Comparison of ENCODE assay signal across 19 cellular contexts in the genomic region with DNA sequence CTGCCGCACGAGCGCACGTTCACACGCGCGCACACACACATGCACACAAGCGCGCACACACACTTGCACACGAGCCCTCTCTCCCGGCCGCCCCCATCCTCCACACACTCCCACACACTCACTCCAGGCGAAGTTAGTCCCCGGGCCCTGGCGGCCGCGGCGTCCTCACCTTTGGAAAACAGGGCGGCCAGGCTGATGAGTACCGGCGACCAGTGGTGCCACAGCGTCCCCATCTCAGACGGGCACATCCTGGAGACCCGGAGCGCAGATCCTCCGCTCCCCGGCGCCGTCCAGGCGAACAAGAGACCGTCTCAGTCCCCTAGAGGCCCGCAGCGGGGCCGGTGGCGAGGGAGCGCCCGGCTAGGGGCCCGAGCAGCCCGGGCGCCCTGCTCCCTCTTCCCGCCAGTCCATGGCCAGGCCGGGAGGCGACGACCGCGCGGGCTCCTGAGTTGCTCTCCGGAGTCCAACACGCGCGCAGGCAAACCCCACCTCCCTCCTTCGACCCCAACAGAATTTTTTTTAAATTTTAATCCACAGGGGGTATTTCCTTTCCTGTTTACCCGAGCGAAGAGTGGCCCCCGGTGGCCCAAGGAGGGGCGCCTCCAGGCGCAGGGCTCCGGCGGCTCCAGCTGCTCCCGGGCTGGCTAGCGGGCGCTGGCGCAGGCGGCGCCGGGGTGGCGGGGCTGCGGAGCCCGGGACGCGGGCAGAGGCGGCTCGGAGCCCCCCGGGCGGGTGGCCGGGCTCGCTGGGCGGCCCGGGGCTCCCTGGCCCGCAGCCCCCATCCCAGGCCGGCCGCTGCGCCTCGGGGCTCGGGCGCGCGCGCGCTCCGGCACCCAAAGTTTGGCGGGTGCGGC. TPM values are rescaled to one million over a fixed set of nuclear protein-coding genes. Genes with fewer than 3 reads are reported as not detected.
DNase-seq lines count a peak whose midpoint lies in the region; FAIRE-seq and TF ChIP-seq lines count a peak whose summit lies in the region.
"Had no signal": no experiment of that assay in that cellular context is flagged by ENCODE, and none has a peak within 500 bp of the region (broad histone marks: within the 10 kb centered on the region; RNA-seq: fewer than 3 reads in every experiment).

No MANE protein-coding gene starts in this region.

- H3K14ac ChIP-seq in H1 (ENCODE audit: insufficient read length), result peak overlapping the region; percentile 54

- peak overlapping the region; percentile 65; the same call in 1 of the 2 replicates for H2AFZ ChIP-seq in H1 (ENCODE audit: low read length)

- intact Hi-C loops in transverse colon (cut with DNase I; ENCODE audit: low total_unique reads), result no loop called here
- intact Hi-C loops in cardiac septum (cut with DNase I), result no loop called here

- H4K20me1 ChIP-seq in H1 (replicated peaks in 1 of 2; ENCODE audit: control insufficient read depth in 1 of 2, insufficient read depth in 2 of 2, low read length in 2 of 2), result peaks cover 6 to 8% of the 10 kb centered on the region in 2 experiments

- H2BK15ac ChIP-seq in H1 (ENCODE audit: low read length), result 0 out of 2 replicates have a peak overlapping the region, but pooled peaks have one; percentile 81

- peaks cover 2 to 45% (median 38%) of the 10 kb centered on the region in 4 experiments for H3K27me3 ChIP-seq in H1 (replicated peaks in 1 of 4; ENCODE audit: control insufficient read depth in 3 of 4, extremely low read depth in 1 of 4, insufficient read depth in 3 of 4, low read length in 3 of 4)
- peaks cover 37% of the 10 kb centered on the region for H3K27me3 ChIP-seq in transverse colon

- CTCF ChIA-PET in AG04449 (lab: Yijun Ruan, JAX) (no interaction called here), H1 (lab: Charles Lee; ENCODE audit: partially characterized antibody) (interaction anchor here (0.7 to 1.2 kb wide), 2 partner anchors 62 to 712 kb away, joined by 3 read pairs; no protein-coding TSS in a partner anchor)

- H4K5ac ChIP-seq in H1 (ENCODE audit: insufficient read length, low read depth, low read length), result no peak overlapping the region

- H3K4me3 ChIP-seq in AG04449 (ENCODE audit: low read depth, low read length), result peak overlapping the region; percentile 15
- H3K4me3 ChIP-seq in H1 (ENCODE audit: extremely low read depth in 1 of 4, insufficient read depth in 2 of 4, low read depth in 3 of 4, low read length in 4 of 4), result peak overlapping the region; percentile 62 to 86 (median 72)
- peak overlapping the region; percentile 27 for H3K4me3 ChIP-seq in mesodermal cell (ENCODE audit: extremely low read depth, insufficient read depth, low read length, poor library complexity, severe bottlenecking)
- no peak overlapping the region for H3K4me3 ChIP-seq in transverse colon
- H3K4me3 ChIP-seq: pancreas, thoracic aorta had no signal

- H2BK120ac ChIP-seq in H1 (replicated peaks; ENCODE audit: low read depth, low read length), result no peak overlapping the region

- H3K9me3 ChIP-seq in H1 (ENCODE audit: insufficient read depth in 2 of 2, low read depth in 1 of 2, low read length in 1 of 2) (no peaks in the 10 kb centered on the region), mesodermal cell (ENCODE audit: control insufficient read depth, low read length) (no peaks in the 10 kb centered on the region), transverse colon (no peaks in the 10 kb centered on the region)
- H3K9me3 ChIP-seq: pancreas, thoracic aorta had no signal

- TF ChIP-seq POLR2A in H1 (IDR thresholded peaks at IDR 0.05; ENCODE audit: control extremely low read depth in 1 of 2, low read depth in 2 of 2, low read length in 2 of 2), result peak in 1 of 2 experiments; percentile 2; a peak in 1 of 3 replicates
- TF ChIP-seq POLR2A in transverse colon (IDR thresholded peaks at IDR 0.05), result no peak

- no peak overlapping the region for H3K23ac ChIP-seq in H1 (ENCODE audit: insufficient read length)

- in situ Hi-C loops in transverse colon (cut with MboI; ENCODE audit: low pct_ligation_motif_present in 1 of 4, low pct_unique_long_range_greater_than_20kb in 1 of 4, low sequenced_read_pairs in 3 of 4), result loop anchor here in 3 of 4 donors (25.0 kb wide), 4 partner anchors 716 to 1116 kb away; no protein-coding TSS in a partner anchor

- H3K27ac ChIP-seq in H1 (ENCODE audit: low read depth, low read length) (no peak overlapping the region), mesodermal cell (ENCODE audit: low read depth, low read length, severe bottlenecking) (no peak overlapping the region), transverse colon (no peak overlapping the region)
- H3K27ac ChIP-seq: pancreas, thoracic aorta had no signal

- H2BK5ac ChIP-seq in H1 (ENCODE audit: low read depth, low read length), result peak overlapping the region; percentile 35; the same call in 1 of the 2 replicates

- H2AK5ac ChIP-seq in H1 (ENCODE audit: low read depth, low read length), result no peak overlapping the region

- POLR2A ChIA-PET in AG04449 (lab: Yijun Ruan, JAX), result no interaction called here
- POLR2A ChIA-PET in H1 (lab: Charles Lee; ENCODE audit: partially characterized antibody), result interaction anchor here (0.5 to 1.9 kb wide), 5 partner anchors 29 to 505 kb away, joined by 3 to 5 read pairs (median 3); no protein-coding TSS in a partner anchor

- H3K36me3 ChIP-seq in H1 (ENCODE audit: control insufficient read depth in 2 of 4, insufficient read depth in 4 of 4, low read length in 3 of 4), result no peaks in the 10 kb centered on the region; a peak in 1 of 8 replicates
- H3K36me3 ChIP-seq in mesodermal cell (ENCODE audit: control insufficient read depth, insufficient read depth, low read length), result no peaks in the 10 kb centered on the region
- no peaks in the 10 kb centered on the region for H3K36me3 ChIP-seq in transverse colon
- H3K36me3 ChIP-seq: pancreas, thoracic aorta had no signal

- H3K18ac ChIP-seq in H1 (ENCODE audit: extremely low read depth, low read length), result peak overlapping the region; percentile 75; the same call in 1 of the 2 replicates

- no peak overlapping the region for H3K56ac ChIP-seq in H1 (replicated peaks; ENCODE audit: insufficient read length, low read depth, low read length)

- TF ChIP-seq CTCF in AG04449 (IDR thresholded peaks at IDR 0.05; ENCODE audit: insufficient read depth, low read length, missing control alignments), result no peak
- no peak for TF ChIP-seq CTCF in H1 (IDR thresholded peaks at IDR 0.05; ENCODE audit: control extremely low read depth in 1 of 3, insufficient read depth in 1 of 3, low read depth in 1 of 3, low read length in 3 of 3)
- no peak for TF ChIP-seq CTCF in transverse colon (IDR thresholded peaks at IDR 0.05)

- H4K8ac ChIP-seq in H1 (ENCODE audit: extremely low read depth, insufficient read depth, low read length), result no peak overlapping the region

- no peak for FAIRE-seq in H1 (lab: Jason Lieb, UNC)
- FAIRE-seq: colon, D721Med, pancreas, RCC 7860 had no signal

- H3K4me2 ChIP-seq in H1 (ENCODE audit: insufficient read depth in 1 of 2, low read depth in 2 of 2, low read length in 2 of 2), result peak overlapping the region; percentile 82 to 93

- peaks cover 9% of the 10 kb centered on the region for H3K79me1 ChIP-seq in H1 (ENCODE audit: low read depth, low read length)

- peaks cover 29% of the 10 kb centered on the region; the same call in 1 of the 2 replicates for H3K23me2 ChIP-seq in H1 (ENCODE audit: low read depth, low read length)

- peak overlapping the region; percentile 13 to 56 (median 36); a peak in 4 of 7 replicates for H3K9ac ChIP-seq in H1 (replicated peaks in 1 of 4; ENCODE audit: extremely low read depth in 1 of 4, low read depth in 3 of 4, low read length in 3 of 4)

- H3K79me2 ChIP-seq in H1 (ENCODE audit: control insufficient read depth in 1 of 2, insufficient read depth in 2 of 2, low read length in 2 of 2), result peaks cover 5 to 46% of the 10 kb centered on the region in 2 experiments; a peak in 3 of 4 replicates

- TF ChIP-seq EP300 in H1 (IDR thresholded peaks at IDR 0.05; ENCODE audit: borderline replicate concordance in 1 of 2, low read depth in 2 of 2, low read length in 2 of 2) (no peak), transverse colon (IDR thresholded peaks at IDR 0.05; ENCODE audit: low read depth) (no peak)

- H3K4ac ChIP-seq in H1 (replicated peaks; ENCODE audit: insufficient read length, low read depth, low read length), result no peak overlapping the region

- H2BK20ac ChIP-seq in H1 (ENCODE audit: low read length), result no peak overlapping the region

- H4K91ac ChIP-seq in H1 (replicated peaks; ENCODE audit: insufficient read length, low read length), result peak overlapping the region; percentile 58

- H3K4me1 ChIP-seq in H1 (replicated peaks in 1 of 4; ENCODE audit: control insufficient read depth in 3 of 4, insufficient read depth in 4 of 4, low read length in 3 of 4), result peaks cover 0 to 7% (median 3%) of the 10 kb centered on the region in 4 experiments; a peak in 6 of 7 replicates
- peaks cover 3% of the 10 kb centered on the region for H3K4me1 ChIP-seq in mesodermal cell (ENCODE audit: control insufficient read depth, insufficient read depth, low read length, poor library complexity, severe bottlenecking)
- H3K4me1 ChIP-seq in transverse colon, result no peaks in the 10 kb centered on the region
- H3K4me1 ChIP-seq: pancreas had no signal

- TF ChIP-seq RAD21 in H1 (IDR thresholded peaks at IDR 0.05 in 1 of 2, conservative IDR thresholded peaks at IDR 0.05 in 1 of 2; ENCODE audit: low read depth in 2 of 2, low read length in 2 of 2), result peak; percentile 8 to 33; a peak in 2 of 4 replicates

- WGBS in H1 (ENCODE audit: extremely low coverage in 1 of 2, insufficient coverage in 1 of 2, insufficient read length in 1 of 2, insufficient replicate concordance in 2 of 2, low coverage in 1 of 2, low lambda C conversion rate in 2 of 2, missing lambda C conversion rate in 1 of 2), 2 experiments, result 1% methylated on average over 53 of the region's 93 CpGs; no CpG with 5 or more reads in 1 of the 2 experiments
- 0 to 1% methylated on average over 57 to 66 of the region's 93 CpGs for WGBS in mesodermal cell (ENCODE audit: insufficient coverage in 2 of 2), 2 experiments
- 13 to 21% methylated on average over 23 to 73 of the region's 93 CpGs for WGBS in transverse colon (ENCODE audit: low coverage in 1 of 2), 2 donors

- DNase-seq in AG04449 (ENCODE audit: low read depth, low spot score), result no peak
- peak; percentile 12 for DNase-seq in NCI-H1092 treated with DMSO at 0.1 percent for 48 hours (lab: John Stamatoyannopoulos, UW)
- DNase-seq in H1 (ENCODE audit: low read depth in 1 of 2, low spot score in 2 of 2), result peak in 1 of 2 experiments; percentile 73
- DNase-seq in GDM1 (lab: John Stamatoyannopoulos, UW), result no peak
- DNase-seq in transverse colon, result no peak
- DNase-seq in DMS153 (lab: John Stamatoyannopoulos, UW), result no peak
- no peak for DNase-seq in cardiac septum (ENCODE audit: low spot score)
- DNase-seq: activated CD4-positive, alpha-beta T cell treated with anti-CD3 and anti-CD28 coated beads for 1 hour; activated naive CD8-positive, alpha-beta T cell treated with anti-CD3 and anti-CD28 coated beads for 36 hours; HFFc6 had no signal

- H2BK12ac ChIP-seq in H1 (ENCODE audit: low read depth, low read length), result peak overlapping the region; percentile 94; the same call in 1 of the 2 replicates

RNA-seq across cellular contexts. Expression of a gene that starts 0.5 kb away (rescaled TPM):
- 9.6 and 10.1 TPM in 2 replicates for total RNA-seq in H1 (2021; fragmentation: NEBNext Ultra II Directional; extraction: Animal tissue kit (Norgen Biotek cat#: 25700))
- polyA plus RNA-seq in H1 (2011; rRNA removed), result 2.8 and 3.5 TPM in 2 replicates
- 3.5 TPM for polyA plus RNA-seq in H1 (2011; cell fraction: cytosol; rRNA removed)
- 5.2 TPM for polyA plus RNA-seq in H1 (2011; cell fraction: nucleus; rRNA removed)
- 6.6 to 7.1 TPM (median 6.9 TPM) in 4 replicates for polyA plus RNA-seq in H1 (2012, experiment 1 of 2)
- 2.1 TPM for polyA plus RNA-seq in H1 (2012, experiment 2 of 2)
- polyA plus RNA-seq in H1 (2013, experiment 1 of 2), result 5.8 TPM
- 6.3 TPM for polyA plus RNA-seq in H1 (2013, experiment 2 of 2)
- polyA minus RNA-seq in H1 (2011; rRNA and poly(A)+ RNA removed), result 12.2 and 14.3 TPM in 2 replicates
- 6.5 TPM for polyA minus RNA-seq in H1 (2011; cell fraction: cytosol; rRNA and poly(A)+ RNA removed)
- polyA minus RNA-seq in H1 (2011; cell fraction: nucleus; rRNA and poly(A)+ RNA removed), result 17.8 TPM
- 0.74 TPM for polyA plus RNA-seq in mesodermal cell (2013, experiment 1 of 2)
- polyA plus RNA-seq in mesodermal cell (2013, experiment 2 of 2), result 0.81 TPM
- under 1 TPM in 2 of 4 donors, not detected in 2; 0.48 to 0.55 TPM for total RNA-seq in transverse colon
- total RNA-seq in cardiac septum, result not detected
- total RNA-seq: activated naive CD8-positive, alpha-beta T cell treated with anti-CD3 and anti-CD28 coated beads for 36 hours; HFFc6; mesenteric fat pad; T-helper 1 cell treated with Interleukin-12 subunit alpha and Interleukin-12 subunit beta and Interleukin-4 antibody, amounts not matched to agents 30 ng/mL and 1 ng/mL, for 36 hours; thoracic aorta had no signal
- polyA plus RNA-seq: AG04450 had no signal

Comparison
In these comparisons a context has a peak if more than half of its experiments do, and no peak if none do; other contexts are left out.
1. H3K4me3 ChIP-seq: peak in AG04449 (single experiment), H1 (4 of 4) and mesodermal cell (single experiment); none in transverse colon (0 of 4).